ENCODE assay signal across 22 cellular contexts in genomic region chr4:11149612-11150259, GRCh38.
DNase-seq lines count a peak whose midpoint lies in the region; ATAC-seq and TF ChIP-seq lines count a peak whose summit lies in the region.
"Had no signal": no experiment of that assay in that cellular context is flagged by ENCODE, and none has a peak within 500 bp of the region (broad histone marks: within the 10 kb centered on the region; RNA-seq: fewer than 3 reads in every experiment).

No MANE protein-coding gene starts in this region.

- intact Hi-C loops in CD8-positive, alpha-beta T cell (cut with DNase I, micrococcal nuclease) = no loop called here

- H3K9me3 Mint-ChIP-seq in CD8-positive, alpha-beta T cell = no peaks in the 10 kb centered on the region
- H3K9me3 Mint-ChIP-seq: activated naive CD8-positive, alpha-beta T cell treated with anti-CD3 and anti-CD28 coated beads, Interleukin-2, amount 10 ng/mL, durations not matched to agents 7 days and 5 days had no signal

- peak overlapping the region; percentile 17 for H3K4me3 Mint-ChIP-seq in CD8-positive, alpha-beta T cell
- H3K4me3 Mint-ChIP-seq: activated naive CD8-positive, alpha-beta T cell treated with anti-CD3 and anti-CD28 coated beads, Interleukin-2, amount 10 ng/mL, durations not matched to agents 7 days and 5 days; brain had no signal

- H3K4me1 ChIP-seq in CD8-positive, alpha-beta T cell (ENCODE audit: insufficient read depth, low read length) = no peaks in the 10 kb centered on the region
- H3K4me1 ChIP-seq in HUES64 (ENCODE audit: insufficient read depth, low read length) (peaks cover 28% of the 10 kb centered on the region), NT2/D1 (ENCODE audit: insufficient read depth, insufficient read length) (no peaks in the 10 kb centered on the region)

- POLR2A ChIA-PET in CD8-positive, alpha-beta T cell (lab: Charles Lee) = no interaction called here
- POLR2A ChIA-PET in HEK293T (lab: Yijun Ruan, JAX) = no interaction called here

- no peak for TF ChIP-seq CTCF in CD8-positive, alpha-beta T cell (IDR thresholded peaks at IDR 0.05)

- no peaks in the 10 kb centered on the region for H3K36me3 Mint-ChIP-seq in CD8-positive, alpha-beta T cell
- H3K36me3 Mint-ChIP-seq: activated naive CD8-positive, alpha-beta T cell treated with anti-CD3 and anti-CD28 coated beads, Interleukin-2, amount 10 ng/mL, durations not matched to agents 7 days and 5 days; brain had no signal

- peak overlapping the region; percentile 52 for H3K27ac Mint-ChIP-seq in CD8-positive, alpha-beta T cell
- H3K27ac Mint-ChIP-seq: activated naive CD8-positive, alpha-beta T cell treated with anti-CD3 and anti-CD28 coated beads, Interleukin-2, amount 10 ng/mL, durations not matched to agents 7 days and 5 days had no signal

- H3K9me3 ChIP-seq in CD8-positive, alpha-beta T cell (ENCODE audit: low read length) = no peaks in the 10 kb centered on the region
- H3K9me3 ChIP-seq in HUES64 (ENCODE audit: insufficient read depth, low read depth, low read length) = no peaks in the 10 kb centered on the region
- peaks cover 13% of the 10 kb centered on the region; the same call in 1 of the 2 replicates for H3K9me3 ChIP-seq in NT2/D1 (ENCODE audit: insufficient read depth, low read length)

- ATAC-seq in CD8-positive, alpha-beta T cell = peak; percentile 34
- ATAC-seq: left lobe of liver, right cardiac atrium had no signal

- no peaks in the 10 kb centered on the region for H3K27me3 Mint-ChIP-seq in CD8-positive, alpha-beta T cell (ENCODE audit: low read depth)
- H3K27me3 Mint-ChIP-seq: activated naive CD8-positive, alpha-beta T cell treated with anti-CD3 and anti-CD28 coated beads, Interleukin-2, amount 10 ng/mL, durations not matched to agents 7 days and 5 days; brain had no signal

- DNase-seq in CD8-positive, alpha-beta T cell = no peak
- DNase-seq in NT2/D1 (ENCODE audit: low read depth, low spot score) = no peak
- peak; percentile 22 for DNase-seq in left kidney (ENCODE audit: low read depth, low spot score)
- DNase-seq in NCI-H1694 treated with DMSO at 0.1 percent for 48 hours (lab: John Stamatoyannopoulos, UW) = no peak
- DNase-seq in cerebellum (ENCODE audit: low spot score) = no peak
- no peak for DNase-seq in HEK293T (ENCODE audit: extremely low spot score)
- no peak for DNase-seq in stimulated activated CD8-positive, alpha-beta memory T cell treated with anti-CD3 and anti-CD28 coated beads, Interleukin-4, amount 100 ng/mL, for 48 hours
- DNase-seq: ACHN; activated naive CD8-positive, alpha-beta T cell treated with anti-CD3 and anti-CD28 coated beads, Interleukin-2, amount 10 ng/mL, durations not matched to agents 7 days and 5 days; cortex of kidney; DMS153; foreskin melanocyte; GOT3; NCI-H1048; NCI-H2171; right cardiac atrium; WERI-Rb-1 had no signal

- CTCF ChIA-PET in CD8-positive, alpha-beta T cell (lab: Charles Lee) = no interaction called here
- CTCF ChIA-PET in HEK293T (lab: Yijun Ruan, JAX) = no interaction called here

- no peak overlapping the region for H3K4me3 ChIP-seq in CD8-positive, alpha-beta T cell (ENCODE audit: low read depth, low read length)
- peak overlapping the region; percentile 45 for H3K4me3 ChIP-seq in HUES64 (ENCODE audit: low read length)
- H3K4me3 ChIP-seq in NT2/D1 (ENCODE audit: insufficient read length, low read depth) = peak overlapping the region; percentile 51

- H3K9ac ChIP-seq in HUES64 (ENCODE audit: low read depth, low read length) (peak overlapping the region; percentile 67), NT2/D1 (ENCODE audit: insufficient read length, low read depth) (peak overlapping the region; percentile 68)
- H3K9ac ChIP-seq: KMS-11 had no signal

- peaks cover 2% of the 10 kb centered on the region for H3K4me1 Mint-ChIP-seq in CD8-positive, alpha-beta T cell (ENCODE audit: low read depth)
- H3K4me1 Mint-ChIP-seq: activated naive CD8-positive, alpha-beta T cell treated with anti-CD3 and anti-CD28 coated beads, Interleukin-2, amount 10 ng/mL, durations not matched to agents 7 days and 5 days; brain had no signal

- H3K27me3 ChIP-seq in CD8-positive, alpha-beta T cell (ENCODE audit: insufficient read depth, low read length) = no peaks in the 10 kb centered on the region
- H3K27me3 ChIP-seq in HUES64 (ENCODE audit: insufficient read depth, low read length) (no peaks in the 10 kb centered on the region), NT2/D1 (ENCODE audit: insufficient read depth, insufficient read length) (no peaks in the 10 kb centered on the region)

- WGBS in HUES64 = 66% methylated on average over 4 of the region's 4 CpGs

- no peaks in the 10 kb centered on the region for H3K36me3 ChIP-seq in CD8-positive, alpha-beta T cell (ENCODE audit: insufficient read depth, low read length)
- H3K36me3 ChIP-seq in HUES64 (ENCODE audit: insufficient read depth, low read length) (no peaks in the 10 kb centered on the region), NT2/D1 (ENCODE audit: insufficient read depth, insufficient read length, low read length) (no peaks in the 10 kb centered on the region)
- H3K36me3 ChIP-seq: WERI-Rb-1 had no signal

- H3K27ac ChIP-seq in CD8-positive, alpha-beta T cell (ENCODE audit: low read depth, low read length) = no peak overlapping the region
- H3K27ac ChIP-seq in HUES64 (ENCODE audit: low read depth, low read length) = peak overlapping the region; percentile 60; the same call in 1 of the 2 replicates
- H3K27ac ChIP-seq: epithelial cell of prostate, KMS-11, WERI-Rb-1 had no signal

TF ChIP-seq in HEK293T, 16 proteins besides CTCF, POLR2A, EP300 and RAD21:
- no peak for TF ChIP-seq ARNT (IDR thresholded peaks at IDR 0.05)
